In genomic region chr5:171595801-171596231, GRCh38 we compare ENCODE assay signal across 8 cellular contexts.
DNase-seq lines count a peak whose midpoint lies in the region; ATAC-seq and TF ChIP-seq lines count a peak whose summit lies in the region.

No MANE protein-coding gene starts in this region.

- H3K27ac Mint-ChIP-seq in endodermal cell = no peak overlapping the region

- no peaks in the 10 kb centered on the region for H3K36me3 Mint-ChIP-seq in endodermal cell (ENCODE audit: low read depth)

- no peak overlapping the region for H3K4me3 Mint-ChIP-seq in endodermal cell

- peaks cover 5 to 12% of the 10 kb centered on the region in 2 donors for H3K4me1 ChIP-seq in ascending aorta
- no peaks in the 10 kb centered on the region for H3K4me1 ChIP-seq in endodermal cell (ENCODE audit: control insufficient read depth, insufficient read depth, low read length)

- no peak overlapping the region for H3K9ac ChIP-seq in endodermal cell (ENCODE audit: extremely low read depth, low read length, poor library complexity, severe bottlenecking)

- 81 to 90% methylated on average over 2 to 3 of the region's 3 CpGs for WGBS in endodermal cell (ENCODE audit: insufficient coverage in 1 of 2, insufficient read length in 1 of 2), 2 experiments

- no peaks in the 10 kb centered on the region for H3K4me1 Mint-ChIP-seq in endodermal cell

- H3K4me3 ChIP-seq in ascending aorta (peak overlapping the region in 1 of 2 donors; percentile 7), endodermal cell (ENCODE audit: low read length) (no peak overlapping the region)

- no peaks in the 10 kb centered on the region for H3K9me3 ChIP-seq in ascending aorta
- H3K9me3 ChIP-seq in endodermal cell (ENCODE audit: control insufficient read depth, low read length) = no peaks in the 10 kb centered on the region

- ATAC-seq in GM18858 (IDR thresholded peaks at IDR 0.05; ENCODE audit: unreplicated experiment) (peak; percentile 68), HG02884 (IDR thresholded peaks at IDR 0.05; ENCODE audit: unreplicated experiment) (peak; percentile 79), omental fat pad (ENCODE audit: low FRiP score) (peak; percentile 79)

- H3K27me3 ChIP-seq in ascending aorta = no peaks in the 10 kb centered on the region
- H3K27me3 ChIP-seq in endodermal cell (ENCODE audit: control insufficient read depth, insufficient read depth, low read length, poor library complexity, severe bottlenecking) = no peaks in the 10 kb centered on the region

- H3K27me3 Mint-ChIP-seq in endodermal cell (ENCODE audit: insufficient read depth) = peaks cover 2% of the 10 kb centered on the region

- H3K9me3 Mint-ChIP-seq in endodermal cell = peaks cover 5% of the 10 kb centered on the region

- intact Hi-C loops in ascending aorta (cut with DNase I) = loop anchor here (2.0 to 5.0 kb wide), 5 partner anchors 71 to 175 kb away; no protein-coding TSS in a partner anchor

- DNase-seq in ascending aorta (ENCODE audit: low spot score in 2 of 2) (peak; percentile 22 to 75), omental fat pad (ENCODE audit: low spot score) (no peak), endodermal cell (no peak), hepatic stellate cell (ENCODE audit: low spot score) (no peak)
- DNase-seq in activated naive CD4-positive, alpha-beta T cell (lab: John Stamatoyannopoulos, UW) = no peak
- no peak for DNase-seq in activated naive CD4-positive, alpha-beta T cell treated with anti-CD3 and anti-CD28 coated beads, Interleukin-2, amount 50 U/mL, for 16 hours

- H3K27ac ChIP-seq in ascending aorta = peak overlapping the region; percentile 65 to 68
- H3K27ac ChIP-seq in endodermal cell (ENCODE audit: low read depth, low read length) = no peak overlapping the region

- TF ChIP-seq CTCF in ascending aorta (IDR thresholded peaks at IDR 0.05) (no peak), omental fat pad (IDR thresholded peaks at IDR 0.05) (no peak), endodermal cell (conservative IDR thresholded peaks at IDR 0.05) (no peak)

- no peaks in the 10 kb centered on the region for H3K36me3 ChIP-seq in ascending aorta
- no peaks in the 10 kb centered on the region for H3K36me3 ChIP-seq in endodermal cell (ENCODE audit: control insufficient read depth, insufficient read depth, low read length)

Comparison
In these comparisons a context has a peak if more than half of its experiments do, and no peak if none do; other contexts are left out.
1. DNase-seq: peak in ascending aorta (2 of 2); none in omental fat pad (single experiment), endodermal cell (single experiment), hepatic stellate cell (single experiment), activated naive CD4-positive, alpha-beta T cell (0 of 4) and activated naive CD4-positive, alpha-beta T cell treated with anti-CD3 and anti-CD28 coated beads, Interleukin-2, amount 50 U/mL, for 16 hours (single experiment).
2. Peak in every context shown above with its lines, with median percentiles within 50 percentile points of each other: ATAC-seq.